1 cellular context compared by ENCODE assay signal in genomic region chrX:153734871-153735270, GRCh38.
TF ChIP-seq lines count a peak whose summit lies in the region.

No MANE protein-coding gene starts in this region.

TF ChIP-seq in K562, 482 proteins besides CTCF, POLR2A, EP300 and RAD21:
- TF ChIP-seq ZNF146 (CRISPR knock-in tag; IDR thresholded peaks at IDR 0.05; ENCODE audit: unreplicated experiment) (peak; percentile 92), OTX1 (CRISPR knock-in tag; IDR thresholded peaks at IDR 0.05) (no peak), BCOR (IDR thresholded peaks at IDR 0.05) (0 out of 2 replicates have a peak, but pooled peaks have one; percentile 49), ZNF24 (IDR thresholded peaks at IDR 0.05) (peak; percentile 46; the same call in 1 of the 2 replicates), TRIM28 (IDR thresholded peaks at IDR 0.05) (no peak)
- TF ChIP-seq, protein P1, sequence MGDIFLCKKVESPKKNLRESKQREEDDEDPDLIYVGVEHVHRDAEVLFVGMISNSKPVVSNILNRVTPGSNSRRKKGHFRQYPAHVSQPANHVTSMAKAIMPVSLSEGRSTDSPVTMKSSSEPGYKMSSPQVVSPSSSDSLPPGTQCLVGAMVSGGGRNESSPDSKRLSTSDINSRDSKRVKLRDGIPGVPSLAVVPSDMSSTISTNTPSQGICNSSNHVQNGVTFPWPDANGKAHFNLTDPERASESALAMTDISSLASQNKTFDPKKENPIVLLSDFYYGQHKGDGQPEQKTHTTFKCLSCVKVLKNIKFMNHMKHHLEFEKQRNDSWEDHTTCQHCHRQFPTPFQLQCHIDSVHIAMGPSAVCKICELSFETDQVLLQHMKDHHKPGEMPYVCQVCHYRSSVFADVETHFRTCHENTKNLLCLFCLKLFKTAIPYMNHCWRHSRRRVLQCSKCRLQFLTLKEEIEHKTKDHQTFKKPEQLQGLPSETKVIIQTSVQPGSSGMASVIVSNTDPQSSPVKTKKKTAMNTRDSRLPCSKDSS (IDR thresholded peaks at IDR 0.05; ENCODE audit: low read depth, partially characterized antibody), result no peak
- TF ChIP-seq, protein P2, sequence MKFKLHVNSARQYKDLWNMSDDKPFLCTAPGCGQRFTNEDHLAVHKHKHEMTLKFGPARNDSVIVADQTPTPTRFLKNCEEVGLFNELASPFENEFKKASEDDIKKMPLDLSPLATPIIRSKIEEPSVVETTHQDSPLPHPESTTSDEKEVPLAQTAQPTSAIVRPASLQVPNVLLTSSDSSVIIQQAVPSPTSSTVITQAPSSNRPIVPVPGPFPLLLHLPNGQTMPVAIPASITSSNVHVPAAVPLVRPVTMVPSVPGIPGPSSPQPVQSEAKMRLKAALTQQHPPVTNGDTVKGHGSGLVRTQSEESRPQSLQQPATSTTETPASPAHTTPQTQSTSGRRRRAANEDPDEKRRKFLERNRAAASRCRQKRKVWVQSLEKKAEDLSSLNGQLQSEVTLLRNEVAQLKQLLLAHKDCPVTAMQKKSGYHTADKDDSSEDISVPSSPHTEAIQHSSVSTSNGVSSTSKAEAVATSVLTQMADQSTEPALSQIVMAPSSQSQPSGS (CRISPR knock-in tag; IDR thresholded peaks at IDR 0.05), result no peak
- TF ChIP-seq, protein P3, sequence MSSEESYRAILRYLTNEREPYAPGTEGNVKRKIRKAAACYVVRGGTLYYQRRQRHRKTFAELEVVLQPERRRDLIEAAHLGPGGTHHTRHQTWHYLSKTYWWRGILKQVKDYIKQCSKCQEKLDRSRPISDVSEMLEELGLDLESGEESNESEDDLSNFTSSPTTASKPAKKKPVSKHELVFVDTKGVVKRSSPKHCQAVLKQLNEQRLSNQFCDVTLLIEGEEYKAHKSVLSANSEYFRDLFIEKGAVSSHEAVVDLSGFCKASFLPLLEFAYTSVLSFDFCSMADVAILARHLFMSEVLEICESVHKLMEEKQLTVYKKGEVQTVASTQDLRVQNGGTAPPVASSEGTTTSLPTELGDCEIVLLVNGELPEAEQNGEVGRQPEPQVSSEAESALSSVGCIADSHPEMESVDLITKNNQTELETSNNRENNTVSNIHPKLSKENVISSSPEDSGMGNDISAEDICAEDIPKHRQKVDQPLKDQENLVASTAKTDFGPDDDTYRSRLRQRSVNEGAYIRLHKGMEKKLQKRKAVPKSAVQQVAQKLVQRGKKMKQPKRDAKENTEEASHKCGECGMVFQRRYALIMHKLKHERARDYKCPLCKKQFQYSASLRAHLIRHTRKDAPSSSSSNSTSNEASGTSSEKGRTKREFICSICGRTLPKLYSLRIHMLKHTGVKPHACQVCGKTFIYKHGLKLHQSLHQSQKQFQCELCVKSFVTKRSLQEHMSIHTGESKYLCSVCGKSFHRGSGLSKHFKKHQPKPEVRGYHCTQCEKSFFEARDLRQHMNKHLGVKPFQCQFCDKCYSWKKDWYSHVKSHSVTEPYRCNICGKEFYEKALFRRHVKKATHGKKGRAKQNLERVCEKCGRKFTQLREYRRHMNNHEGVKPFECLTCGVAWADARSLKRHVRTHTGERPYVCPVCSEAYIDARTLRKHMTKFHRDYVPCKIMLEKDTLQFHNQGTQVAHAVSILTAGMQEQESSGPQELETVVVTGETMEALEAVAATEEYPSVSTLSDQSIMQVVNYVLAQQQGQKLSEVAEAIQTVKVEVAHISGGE (CRISPR knock-in tag; IDR thresholded peaks at IDR 0.05), result no peak
